ENCODE assay signal across 1 cellular context in the genomic region with DNA sequence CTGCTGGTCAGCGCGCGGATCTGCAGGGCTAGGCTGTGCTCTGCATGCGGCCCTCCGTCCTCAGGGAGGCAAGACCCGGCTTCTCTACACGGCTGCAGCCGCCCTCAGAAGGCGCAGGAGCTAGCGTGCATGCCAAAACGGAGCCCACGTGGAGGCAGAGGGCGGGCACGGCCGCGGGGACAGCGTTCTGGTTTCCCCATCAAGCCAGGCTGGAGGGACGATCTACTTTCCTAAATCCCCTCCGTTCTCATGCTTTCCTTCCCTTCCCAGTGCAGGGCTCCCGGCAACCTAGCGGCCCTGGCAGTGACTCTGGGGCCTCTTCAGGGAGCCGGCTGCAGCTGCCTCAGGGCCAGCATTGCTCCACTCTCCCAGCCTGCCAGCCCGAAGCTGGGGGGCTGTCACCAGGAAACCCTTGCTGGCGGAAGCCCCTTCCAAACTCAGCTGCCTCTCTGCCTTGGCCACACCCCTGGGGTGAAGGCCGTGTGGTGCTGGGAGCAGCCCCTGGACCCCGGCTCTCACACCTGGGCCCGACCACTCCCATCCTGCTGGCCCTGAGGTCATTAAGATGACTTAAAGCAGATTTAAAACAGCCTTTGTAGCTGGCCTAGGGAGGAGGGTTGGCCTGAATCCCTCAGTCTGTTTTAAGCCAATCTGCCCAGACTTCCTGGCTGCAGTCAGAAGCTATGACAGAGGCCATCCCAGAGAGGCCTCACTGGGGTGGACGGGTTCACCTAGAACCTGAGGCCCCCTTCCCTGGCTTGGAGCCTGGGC.
TF ChIP-seq lines count a peak whose summit lies in the region.

No MANE protein-coding gene starts in this region.

TF ChIP-seq in GM23338, 12 proteins besides CTCF, POLR2A, EP300 and RAD21 (continued from another document):
- no peak for TF ChIP-seq ZNF462 (CRISPR knock-in tag; IDR thresholded peaks at IDR 0.05)
- TF ChIP-seq STAT1 (IDR thresholded peaks at IDR 0.05; ENCODE audit: unreplicated experiment), result no peak
- TF ChIP-seq ZNF114 (CRISPR knock-in tag; IDR thresholded peaks at IDR 0.05), result no peak
- TF ChIP-seq CREB1 (CRISPR knock-in tag; IDR thresholded peaks at IDR 0.05; ENCODE audit: low read depth), result no peak
- no peak for TF ChIP-seq NANOG (IDR thresholded peaks at IDR 0.05; ENCODE audit: borderline replicate concordance)
- TF ChIP-seq REST (IDR thresholded peaks at IDR 0.05; ENCODE audit: unreplicated experiment), result no peak
- TF ChIP-seq POLR2AphosphoS5 (IDR thresholded peaks at IDR 0.05; ENCODE audit: low read depth), result no peak
TF ChIP-seq in GM23338: peak in this region for 0.
